ENCODE assay signal across 22 cellular contexts in the genomic region with DNA sequence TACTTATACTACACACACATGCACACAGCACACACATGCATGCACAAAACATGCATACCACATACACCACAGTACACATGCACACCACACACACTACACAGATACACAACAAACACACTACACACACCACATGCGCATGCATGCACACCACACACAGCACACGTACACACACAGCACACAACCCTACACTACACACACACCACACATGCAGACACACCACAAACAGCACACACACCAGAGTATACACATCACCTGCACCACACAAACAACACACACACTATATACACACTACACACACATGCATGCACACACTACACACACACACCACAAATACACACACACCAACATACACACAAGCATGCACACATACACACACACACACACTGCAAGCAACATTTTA.
DNase-seq lines count a peak whose midpoint lies in the region; FAIRE-seq and TF ChIP-seq lines count a peak whose summit lies in the region.
"Had no signal": no experiment of that assay in that cellular context is flagged by ENCODE, and none has a peak within 500 bp of the region (broad histone marks: within the 10 kb centered on the region; RNA-seq: fewer than 3 reads in every experiment).

No MANE protein-coding gene starts in this region.

- H3K4me3 ChIP-seq in bronchial epithelial cell (ENCODE audit: low read depth, low read length): no peak overlapping the region
- H3K4me3 ChIP-seq: GM23248 had no signal

- H3K36me3 ChIP-seq in bronchial epithelial cell (ENCODE audit: control insufficient read depth, insufficient read depth, low read length): no peaks in the 10 kb centered on the region
- H3K36me3 ChIP-seq: BE2C had no signal

- FAIRE-seq in GM12891 (lab: Jason Lieb, UNC) (peak; percentile 61), HTR-8/SVneo (lab: Jason Lieb, UNC) (peak; percentile 98), bronchial epithelial cell (lab: Jason Lieb, UNC) (peak; percentile 55), urothelium cell line (lab: Jason Lieb, UNC) (peak; percentile 96), frontal cortex (lab: Jason Lieb, UNC) (no peak)
- FAIRE-seq: GM12892, GM18507, H54 had no signal

- H3K27me3 ChIP-seq in bronchial epithelial cell (ENCODE audit: control insufficient read depth, insufficient read depth, low read length): no peaks in the 10 kb centered on the region
- H3K27me3 ChIP-seq: BE2C had no signal

- no peak for DNase-seq in GM12891 (ENCODE audit: insufficient read length, low spot score)
- DNase-seq in HTR-8/SVneo (ENCODE audit: insufficient read length, low spot score): no peak
- no peak for DNase-seq in bronchial epithelial cell (ENCODE audit: low read depth)
- DNase-seq in urothelium cell line (ENCODE audit: low spot score): no peak
- DNase-seq in frontal cortex (ENCODE audit: low spot score in 2 of 2): no peak
- DNase-seq in NCI-H510A treated with DMSO at 0.1 percent for 48 hours (lab: John Stamatoyannopoulos, UW): no peak
- DNase-seq: BE2C; C1 segment of cervical spinal cord; CD4-positive, CD25-positive, alpha-beta regulatory T cell; CD8-positive, alpha-beta memory T cell; COR-L47; DMS 273 treated with DMSO at 0.1 percent for 48 hours; DMS53; DND-41; EL; GM23248; HCEC 1CT; HFFc6; KBM-7 had no signal

- no peak for TF ChIP-seq POLR2A in GM12891 (IDR thresholded peaks at IDR 0.05; ENCODE audit: low read depth, low read length)

- no peak for TF ChIP-seq CTCF in bronchial epithelial cell (IDR thresholded peaks at IDR 0.05; ENCODE audit: insufficient read depth, low read length, severe bottlenecking)

TF ChIP-seq in GM12891, 5 proteins besides CTCF, POLR2A, EP300 and RAD21:
- no peak for TF ChIP-seq TAF1 (IDR thresholded peaks at IDR 0.05; ENCODE audit: low read depth, low read length)
- TF ChIP-seq SPI1 (IDR thresholded peaks at IDR 0.05; ENCODE audit: low read depth, low read length): no peak
- TF ChIP-seq POLR2AphosphoS5 (IDR thresholded peaks at IDR 0.05; ENCODE audit: low read depth, low read length): no peak
